Comparison of ENCODE assay signal across 13 cellular contexts in genomic region chr13:77928909-77929308, GRCh38. TPM values are rescaled to one million over a fixed set of nuclear protein-coding genes. Genes with fewer than 3 reads are reported as not detected.
DNase-seq lines count a peak whose midpoint lies in the region; ATAC-seq lines count a peak whose summit lies in the region.
"Had no signal": no experiment of that assay in that cellular context is flagged by ENCODE, and none has a peak within 500 bp of the region (broad histone marks: within the 10 kb centered on the region; RNA-seq: fewer than 3 reads in every experiment).

No MANE protein-coding gene starts in this region.

- H3K4me3 Mint-ChIP-seq in activated T-cell treated with anti-CD3 and anti-CD28 coated beads, Interleukin-2, amount 50 U/mL, for 72 hours: peak overlapping the region in 1 of 2 donors; percentile 58
- H3K4me3 Mint-ChIP-seq in stimulated activated naive CD8-positive, alpha-beta T cell treated with anti-CD3 and anti-CD28 coated beads, Interleukin-15, amount 100 ng/mL, for 72 hours: no peak overlapping the region
- H3K4me3 Mint-ChIP-seq: endodermal cell had no signal

- H3K9me3 Mint-ChIP-seq in activated T-cell treated with anti-CD3 and anti-CD28 coated beads, Interleukin-2, amount 50 U/mL, for 72 hours: no peaks in the 10 kb centered on the region
- H3K9me3 Mint-ChIP-seq in stimulated activated naive CD8-positive, alpha-beta T cell treated with anti-CD3 and anti-CD28 coated beads, Interleukin-15, amount 100 ng/mL, for 72 hours: no peaks in the 10 kb centered on the region

- no peak for DNase-seq in activated T-cell treated with anti-CD3 and anti-CD28 coated beads, Interleukin-2, amount 50 U/mL, for 72 hours
- no peak for DNase-seq in activated T-cell treated with anti-CD3 and anti-CD28 coated beads for 4 hours
- DNase-seq in LHCN-M2 (ENCODE audit: low read depth): peak; percentile 32
- DNase-seq in stimulated activated naive CD8-positive, alpha-beta T cell treated with anti-CD3 and anti-CD28 coated beads, Interleukin-15, amount 100 ng/mL, for 72 hours: no peak
- no peak for DNase-seq in caudate nucleus (lab: John Stamatoyannopoulos, UW)
- DNase-seq in NCI-H1694 treated with DMSO at 0.1 percent for 48 hours (lab: John Stamatoyannopoulos, UW): no peak
- no peak for DNase-seq in activated T-cell treated with anti-CD3 and anti-CD28 coated beads, Interleukin-2, amount 50 U/mL, for 48 hours
- DNase-seq: endodermal cell, GOT3, kidney glomerular epithelial cell had no signal

- ATAC-seq in activated T-cell treated with anti-CD3 and anti-CD28 coated beads, Interleukin-2, amount 50 U/mL, for 72 hours (replicated peaks in 1 of 2): peak; percentile 89 to 92
- peak; percentile 87 for ATAC-seq in HG02642 (IDR thresholded peaks at IDR 0.05; ENCODE audit: poor library complexity, unreplicated experiment)
- peak; percentile 86 for ATAC-seq in stimulated activated naive CD8-positive, alpha-beta T cell treated with anti-CD3 and anti-CD28 coated beads, Interleukin-15, amount 100 ng/mL, for 72 hours

- H3K27me3 Mint-ChIP-seq in activated T-cell treated with anti-CD3 and anti-CD28 coated beads, Interleukin-2, amount 50 U/mL, for 72 hours (ENCODE audit: low read depth): peaks cover 40% of the 10 kb centered on the region
- H3K27me3 Mint-ChIP-seq in stimulated activated naive CD8-positive, alpha-beta T cell treated with anti-CD3 and anti-CD28 coated beads, Interleukin-15, amount 100 ng/mL, for 72 hours: peaks cover 16% of the 10 kb centered on the region

- peak overlapping the region; percentile 57 for H3K27ac Mint-ChIP-seq in activated T-cell treated with anti-CD3 and anti-CD28 coated beads, Interleukin-2, amount 50 U/mL, for 72 hours
- no peak overlapping the region for H3K27ac Mint-ChIP-seq in stimulated activated naive CD8-positive, alpha-beta T cell treated with anti-CD3 and anti-CD28 coated beads, Interleukin-15, amount 100 ng/mL, for 72 hours
- H3K27ac Mint-ChIP-seq: endodermal cell had no signal

- peaks cover 11% of the 10 kb centered on the region for H3K4me1 Mint-ChIP-seq in activated T-cell treated with anti-CD3 and anti-CD28 coated beads, Interleukin-2, amount 50 U/mL, for 72 hours (ENCODE audit: low read depth)
- peaks cover 5% of the 10 kb centered on the region for H3K4me1 Mint-ChIP-seq in stimulated activated naive CD8-positive, alpha-beta T cell treated with anti-CD3 and anti-CD28 coated beads, Interleukin-15, amount 100 ng/mL, for 72 hours

- H3K36me3 Mint-ChIP-seq in activated T-cell treated with anti-CD3 and anti-CD28 coated beads, Interleukin-2, amount 50 U/mL, for 72 hours (ENCODE audit: insufficient read depth in 2 of 2): peaks cover 0 to 1% of the 10 kb centered on the region in 2 donors

- no peak overlapping the region for H3K27ac ChIP-seq in caudate nucleus (ENCODE audit: low read depth, low read length)
- H3K27ac ChIP-seq: vagina had no signal

RNA-seq across cellular contexts. Expression of gene EDNRB, which starts 10.3 kb away (rescaled TPM):
- total RNA-seq in activated T-cell treated with anti-CD3 and anti-CD28 coated beads, Interleukin-2, amount 50 U/mL, for 72 hours: not detected
- 1.7 and 2.1 TPM in 2 replicates for total RNA-seq in LHCN-M2 (2014; rRNA removed)
- 0.83 TPM for polyA plus RNA-seq in LHCN-M2 (2012)
- total RNA-seq: activated CD8-positive, alpha-beta memory T cell treated with anti-CD3 and anti-CD28 coated beads for 36 hours had no signal
